ENCODE assay signal across 10 cellular contexts in the genomic region with DNA sequence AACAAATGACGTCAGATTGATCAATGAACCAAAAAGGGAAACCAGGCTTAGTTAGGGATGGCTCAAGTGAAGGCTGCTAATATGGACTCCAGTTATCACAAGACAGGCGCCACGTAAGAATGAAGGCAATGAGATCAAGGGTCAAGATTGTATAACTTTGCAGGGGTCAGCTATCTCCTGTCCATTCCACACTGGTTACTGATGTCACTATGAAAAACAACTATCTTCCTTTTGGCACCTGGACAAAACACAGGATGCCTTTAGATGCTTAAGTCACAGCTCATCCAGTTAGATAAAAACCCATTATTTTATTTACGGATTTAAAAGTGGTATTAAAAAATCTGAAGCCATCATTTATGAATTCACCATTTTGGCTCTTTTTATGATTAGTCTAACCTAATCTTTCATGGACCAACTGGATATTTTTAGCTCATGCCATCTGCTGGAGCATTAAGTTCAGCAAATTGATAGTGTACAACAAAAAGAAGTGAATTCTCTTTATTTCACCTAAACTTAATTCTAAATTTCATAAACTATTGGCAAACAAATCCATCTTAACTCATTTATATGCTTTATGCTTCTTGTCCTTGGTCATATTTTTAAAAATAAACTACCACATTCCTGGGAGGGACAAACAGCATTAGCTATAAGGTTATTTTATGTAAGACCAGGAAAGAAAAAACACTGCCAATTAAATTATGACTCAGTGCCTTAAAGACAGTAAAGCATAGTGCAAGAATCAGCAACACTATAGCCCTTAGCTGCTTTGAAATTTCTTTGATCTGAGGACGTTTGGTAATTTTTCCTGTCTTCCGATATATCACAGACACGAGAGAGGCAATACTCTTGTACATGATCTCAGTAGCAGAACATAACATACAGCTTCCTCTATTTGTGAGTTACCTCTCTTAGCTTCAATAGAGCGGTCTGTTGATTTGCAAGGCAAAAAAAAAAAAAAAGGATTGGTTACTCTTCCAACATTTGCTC. TPM values are rescaled to one million over a fixed set of nuclear protein-coding genes. Genes with fewer than 3 reads are reported as not detected.
A peak's percentile ranks its signal among the peaks of the same experiment; 100 is the strongest.
DNase-seq lines count a peak whose midpoint lies in the region; ATAC-seq and TF ChIP-seq lines count a peak whose summit lies in the region.
"Had no signal": no experiment of that assay in that cellular context is flagged by ENCODE, and none has a peak within 500 bp of the region (broad histone marks: within the 10 kb centered on the region; RNA-seq: fewer than 3 reads in every experiment).

No MANE protein-coding gene starts in this region.

- peaks cover 8% of the 10 kb centered on the region for H3F3A ChIP-seq in PC-3 (ENCODE audit: low read length, unreplicated experiment)

- peaks cover 87% of the 10 kb centered on the region for H4K20me1 ChIP-seq in PC-3 (ENCODE audit: low read length)

- H3K9me3 ChIP-seq in PC-3 (ENCODE audit: low read length) (no peaks in the 10 kb centered on the region), endodermal cell (ENCODE audit: control insufficient read depth, low read length) (peaks cover 11% of the 10 kb centered on the region), skeletal muscle satellite cell (replicated peaks; ENCODE audit: low read length) (no peaks in the 10 kb centered on the region), BE2C (peaks cover 4% of the 10 kb centered on the region; the same call in 1 of the 2 replicates)

- no peak for TF ChIP-seq CTCF in PC-3 (conservative IDR thresholded peaks at IDR 0.05; ENCODE audit: low read depth, low read length)
- no peak for TF ChIP-seq CTCF in endodermal cell (conservative IDR thresholded peaks at IDR 0.05)
- TF ChIP-seq CTCF in BE2C (IDR thresholded peaks at IDR 0.05; ENCODE audit: low read depth, low read length), result no peak

- no TSS peak for BruUV-seq in PC-3 (replicated peaks; lab: Mats Ljungman, UMichigan)

- CTCF ChIA-PET in PC-3 (lab: Charles Lee), result no interaction called here

- H3K9me2 ChIP-seq in PC-3 (replicated peaks; ENCODE audit: low read length), result no peaks in the 10 kb centered on the region

- H3K4me3 ChIP-seq in PC-3 (ENCODE audit: low read length), result no peak overlapping the region
- no peak overlapping the region for H3K4me3 ChIP-seq in endodermal cell (ENCODE audit: low read length)
- no peak overlapping the region for H3K4me3 ChIP-seq in skeletal muscle satellite cell (ENCODE audit: low read length)
- H3K4me3 ChIP-seq in BE2C (ENCODE audit: low read depth, low read length), result no peak overlapping the region

- peaks cover 74% of the 10 kb centered on the region for H3K4me1 Mint-ChIP-seq in activated T-cell treated with anti-CD3 and anti-CD28 coated beads, Interleukin-2, amount 50 U/mL, for 24 hours (ENCODE audit: low read depth)
- H3K4me1 Mint-ChIP-seq in endodermal cell, result peaks cover 11% of the 10 kb centered on the region

- no peaks in the 10 kb centered on the region for H3K9me3 Mint-ChIP-seq in activated T-cell treated with anti-CD3 and anti-CD28 coated beads, Interleukin-2, amount 50 U/mL, for 24 hours
- H3K9me3 Mint-ChIP-seq in endodermal cell, result peaks cover 2% of the 10 kb centered on the region

- H3K27ac ChIP-seq in PC-3 (ENCODE audit: low read length) (no peak overlapping the region), endodermal cell (ENCODE audit: low read depth, low read length) (no peak overlapping the region)

- no peak overlapping the region for H3K9ac ChIP-seq in PC-3 (ENCODE audit: low read length)
- no peak overlapping the region for H3K9ac ChIP-seq in endodermal cell (ENCODE audit: extremely low read depth, low read length, poor library complexity, severe bottlenecking)
- no peak overlapping the region for H3K9ac ChIP-seq in skeletal muscle satellite cell (ENCODE audit: low read depth, low read length)

- intact Hi-C loops in PC-3 (cut with micrococcal nuclease), result loop anchor here (2.0 to 5.0 kb wide), 2 partner anchors 40 to 237 kb away; a partner anchor contains a TSS

- H3K4me1 ChIP-seq in PC-3 (ENCODE audit: insufficient read depth, low read length) (peaks cover 49% of the 10 kb centered on the region), endodermal cell (ENCODE audit: control insufficient read depth, insufficient read depth, low read length) (peaks cover 3% of the 10 kb centered on the region), skeletal muscle satellite cell (ENCODE audit: control insufficient read depth, insufficient read depth, low read length) (peaks cover 48% of the 10 kb centered on the region), BE2C (no peaks in the 10 kb centered on the region)

- peak; percentile 73 for ATAC-seq in PC-3
- ATAC-seq in HG03159 (IDR thresholded peaks at IDR 0.05; ENCODE audit: unreplicated experiment), result no peak

- no peak for DNase-seq in activated T-cell treated with anti-CD3 and anti-CD28 coated beads, Interleukin-2, amount 50 U/mL, for 24 hours
- DNase-seq in activated T-cell treated with anti-CD3 and anti-CD28 coated beads for 4 hours (no peak), PC-3 (peak; percentile 35), endodermal cell (no peak), BE2C (no peak)
- no peak for DNase-seq in stimulated activated CD4-positive, alpha-beta T cell treated with anti-CD3 and anti-CD28 coated beads, Interleukin-4, amount 100 ng/mL, for 1 hour
- DNase-seq: activated gamma-delta T cell treated with Interleukin-2 at 50 U/mL for 16 hours, AML-193 had no signal

- H3K4me2 ChIP-seq in PC-3 (ENCODE audit: low read length) (peak overlapping the region; percentile 1; the same call in 1 of the 2 replicates), skeletal muscle satellite cell (ENCODE audit: low read length) (peak overlapping the region; percentile 39)

- peak overlapping the region; percentile 84 for H3K27ac Mint-ChIP-seq in activated T-cell treated with anti-CD3 and anti-CD28 coated beads, Interleukin-2, amount 50 U/mL, for 24 hours
- H3K27ac Mint-ChIP-seq in endodermal cell, result peak overlapping the region; percentile 65

- no peaks in the 10 kb centered on the region for H3K27me3 ChIP-seq in PC-3 (ENCODE audit: low read length)
- H3K27me3 ChIP-seq in endodermal cell (ENCODE audit: control insufficient read depth, insufficient read depth, low read length, poor library complexity, severe bottlenecking), result no peaks in the 10 kb centered on the region
- H3K27me3 ChIP-seq in skeletal muscle satellite cell (ENCODE audit: control insufficient read depth, insufficient read depth, low read length), result no peaks in the 10 kb centered on the region
- no peaks in the 10 kb centered on the region for H3K27me3 ChIP-seq in BE2C

- H3K4me3 Mint-ChIP-seq in activated T-cell treated with anti-CD3 and anti-CD28 coated beads, Interleukin-2, amount 50 U/mL, for 24 hours, result peak overlapping the region; percentile 34
- H3K4me3 Mint-ChIP-seq in endodermal cell, result no peak overlapping the region

- H3K36me3 ChIP-seq in PC-3 (ENCODE audit: low read depth, low read length), result peaks cover 37% of the 10 kb centered on the region
- peaks cover 83% of the 10 kb centered on the region for H3K36me3 ChIP-seq in endodermal cell (ENCODE audit: control insufficient read depth, insufficient read depth, low read length)
- peaks cover 31% of the 10 kb centered on the region for H3K36me3 ChIP-seq in skeletal muscle satellite cell (ENCODE audit: insufficient read depth, low read length)
- H3K36me3 ChIP-seq in BE2C, result peaks cover 71% of the 10 kb centered on the region

- no peak overlapping the region for H2AFZ ChIP-seq in PC-3 (ENCODE audit: low read length)

- no peaks in the 10 kb centered on the region for H3K27me3 Mint-ChIP-seq in activated T-cell treated with anti-CD3 and anti-CD28 coated beads, Interleukin-2, amount 50 U/mL, for 24 hours
- no peaks in the 10 kb centered on the region for H3K27me3 Mint-ChIP-seq in endodermal cell (ENCODE audit: insufficient read depth)

- peaks cover 99% of the 10 kb centered on the region for H3K79me2 ChIP-seq in PC-3 (ENCODE audit: low read length)

- WGBS in endodermal cell (ENCODE audit: insufficient coverage in 1 of 2, insufficient read length in 1 of 2), 2 experiments, result 76 to 81% methylated on average over 5 to 8 of the region's 8 CpGs

- peaks cover 92% of the 10 kb centered on the region for H3K36me3 Mint-ChIP-seq in activated T-cell treated with anti-CD3 and anti-CD28 coated beads, Interleukin-2, amount 50 U/mL, for 24 hours (ENCODE audit: low read depth)
- peaks cover 47% of the 10 kb centered on the region for H3K36me3 Mint-ChIP-seq in endodermal cell (ENCODE audit: low read depth)

- POLR2A ChIA-PET in PC-3 (lab: Charles Lee; ENCODE audit: unreplicated experiment), result no interaction called here

RNA-seq across cellular contexts. Expression of a gene that starts 27.0 kb away (rescaled TPM):
- total RNA-seq in PC-3 (2014; rRNA removed) (201 and 229 TPM in 2 replicates), endodermal cell (100 to 1,000 TPM; 193 to 195 TPM)
- 181 TPM for polyA plus RNA-seq in endodermal cell (2013, experiment 1 of 2)
- 165 TPM for polyA plus RNA-seq in endodermal cell (2013, experiment 2 of 2)
- total RNA-seq in skeletal muscle satellite cell (2012; rRNA removed), result 143 and 146 TPM in 2 replicates
- polyA plus RNA-seq in BE2C (2012; ENCODE audit: insufficient read depth, insufficient read length, low read depth), result 119 TPM
